In the genomic region with DNA sequence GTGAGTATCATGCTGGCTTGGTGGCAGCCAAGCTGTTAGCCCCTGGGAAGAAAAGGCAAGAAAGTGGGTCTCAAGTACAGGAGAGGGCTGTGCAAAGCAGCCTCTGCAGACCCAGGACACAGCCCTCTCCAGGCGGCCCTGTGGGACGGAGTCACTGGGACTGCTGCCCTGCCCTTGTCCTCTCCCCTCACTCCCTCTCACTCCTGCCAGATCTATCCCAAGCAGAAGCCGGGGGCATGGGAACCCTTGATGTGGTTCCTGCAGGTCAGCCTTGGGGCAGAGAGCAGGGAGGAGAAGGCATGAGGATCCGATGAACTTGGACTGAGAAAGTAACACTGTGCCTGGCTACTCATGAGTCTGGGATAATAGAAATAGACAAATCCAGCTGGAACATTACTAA, we compare ENCODE assay signal across 15 cellular contexts.
"Had no signal": no experiment of that assay in that cellular context is flagged by ENCODE, and none has a peak within 500 bp of the region (broad histone marks: within the 10 kb centered on the region; RNA-seq: fewer than 3 reads in every experiment).

No MANE protein-coding gene starts in this region.

- DNase-seq: activated CD4-positive, alpha-beta memory T cell treated with anti-CD3 and anti-CD28 coated beads, Interleukin-2, amount 10 ng/mL, durations not matched to agents 7 days and 5 days; activated CD8-positive, alpha-beta memory T cell treated with anti-CD3 and anti-CD28 coated beads, Interleukin-2, amount 50 U/mL, for 4 hours; activated naive CD4-positive, alpha-beta T cell treated with anti-CD3 and anti-CD28 coated beads for 36 hours; sigmoid colon; SJCRH30; stimulated activated CD4-positive, alpha-beta T cell treated with anti-CD3 and anti-CD28 coated beads, Interleukin-2, amount 100 ng/mL, for 48 hours; stimulated activated naive CD8-positive, alpha-beta T cell treated with anti-CD3 and anti-CD28 coated beads, Interleukin-15, Interleukin-2, amounts not matched to agents 100 U/mL and 50 U/mL, for 24 hours; T-helper 9 cell; upper lobe of left lung had no signal

- H3K36me3 ChIP-seq: esophagus muscularis mucosa, neutrophil, sigmoid colon, SJCRH30, suprapubic skin, upper lobe of left lung had no signal

- H3K9me3 Mint-ChIP-seq: activated CD4-positive, alpha-beta memory T cell treated with anti-CD3 and anti-CD28 coated beads, Interleukin-2, amount 10 ng/mL, durations not matched to agents 7 days and 5 days; activated naive CD4-positive, alpha-beta T cell treated with anti-CD3 and anti-CD28 coated beads for 36 hours; activated T-helper 1 cell treated with anti-CD3 and anti-CD28 coated beads, Interleukin-12 subunit alpha, Interleukin-12 subunit beta, Interleukin-2, Interleukin-4 antibody, amounts not matched to agents 30 ng/mL and 10 ng/mL and 1 ng/mL, durations not matched to agents 14 hours and 24 hours and 36 hours; mesothelial cell of epicardium had no signal

- H3K4me3 ChIP-seq: sigmoid colon, SJCRH30, suprapubic skin, upper lobe of left lung had no signal

- H3K27ac Mint-ChIP-seq: activated CD4-positive, alpha-beta memory T cell treated with anti-CD3 and anti-CD28 coated beads, Interleukin-2, amount 10 ng/mL, durations not matched to agents 7 days and 5 days; activated naive CD4-positive, alpha-beta T cell treated with anti-CD3 and anti-CD28 coated beads for 36 hours; activated T-helper 1 cell treated with anti-CD3 and anti-CD28 coated beads, Interleukin-12 subunit alpha, Interleukin-12 subunit beta, Interleukin-2, Interleukin-4 antibody, amounts not matched to agents 30 ng/mL and 10 ng/mL and 1 ng/mL, durations not matched to agents 14 hours and 24 hours and 36 hours; brain; mesothelial cell of epicardium had no signal

- H3K4me3 Mint-ChIP-seq: activated CD4-positive, alpha-beta memory T cell treated with anti-CD3 and anti-CD28 coated beads, Interleukin-2, amount 10 ng/mL, durations not matched to agents 7 days and 5 days; activated naive CD4-positive, alpha-beta T cell treated with anti-CD3 and anti-CD28 coated beads for 36 hours; activated T-helper 1 cell treated with anti-CD3 and anti-CD28 coated beads, Interleukin-12 subunit alpha, Interleukin-12 subunit beta, Interleukin-2, Interleukin-4 antibody, amounts not matched to agents 30 ng/mL and 10 ng/mL and 1 ng/mL, durations not matched to agents 14 hours and 24 hours and 36 hours; brain; mesothelial cell of epicardium had no signal

- H3K27me3 ChIP-seq: sigmoid colon, SJCRH30, upper lobe of left lung had no signal

- ATAC-seq: stimulated activated naive CD8-positive, alpha-beta T cell treated with anti-CD3 and anti-CD28 coated beads, Interleukin-15, Interleukin-2, amounts not matched to agents 100 U/mL and 50 U/mL, for 24 hours had no signal

- H3K4me1 ChIP-seq: sigmoid colon had no signal

- H3K9me3 ChIP-seq: esophagus muscularis mucosa, neutrophil, sigmoid colon, SJCRH30, suprapubic skin, upper lobe of left lung had no signal

- H3K4me1 Mint-ChIP-seq: activated CD4-positive, alpha-beta memory T cell treated with anti-CD3 and anti-CD28 coated beads, Interleukin-2, amount 10 ng/mL, durations not matched to agents 7 days and 5 days; brain had no signal

- H3K27ac ChIP-seq: esophagus muscularis mucosa, neutrophil, sigmoid colon, SJCRH30, suprapubic skin, upper lobe of left lung had no signal

- H3K36me3 Mint-ChIP-seq: brain, mesothelial cell of epicardium had no signal
